In genomic region chr15:63079938-63080626, GRCh38 we compare ENCODE assay signal across 1 cellular context.
TF ChIP-seq lines count a peak whose summit lies in the region.

No MANE protein-coding gene starts in this region.

TF ChIP-seq in GM23338, 12 proteins besides CTCF, POLR2A, EP300 and RAD21 (continued from another document):
- no peak for TF ChIP-seq REST (IDR thresholded peaks at IDR 0.05; ENCODE audit: unreplicated experiment)
